1 cellular context compared by ENCODE assay signal in genomic region chr3:182807056-182807455, GRCh38.
TF ChIP-seq lines count a peak whose summit lies in the region.

No MANE protein-coding gene starts in this region.

TF ChIP-seq in K562, 482 proteins besides CTCF, POLR2A, EP300 and RAD21:
- peak; percentile 46; the same call in 1 of the 2 replicates for TF ChIP-seq SMARCA4 (IDR thresholded peaks at IDR 0.05)
- TF ChIP-seq ADNP (tag; IDR thresholded peaks at IDR 0.05), result peak; percentile 70; the same call in 1 of the 2 replicates
- peak; percentile 54; the same call in 1 of the 2 replicates for TF ChIP-seq DPF2 (IDR thresholded peaks at IDR 0.05)
- no peak for TF ChIP-seq USF2 (CRISPR knock-in tag; IDR thresholded peaks at IDR 0.05)
- TF ChIP-seq MTA1 (IDR thresholded peaks at IDR 0.05; ENCODE audit: borderline replicate concordance), result peak; percentile 23; the same call in 1 of the 2 replicates
- TF ChIP-seq ZKSCAN3 (CRISPR knock-in tag; IDR thresholded peaks at IDR 0.05), result no peak
- 0 out of 2 replicates have a peak, but pooled peaks have one; percentile 50 for TF ChIP-seq EHMT2 (IDR thresholded peaks at IDR 0.05)
- no peak for TF ChIP-seq ZNF224 (CRISPR knock-in tag; IDR thresholded peaks at IDR 0.05)
